ENCODE assay signal across 19 cellular contexts in the genomic region with DNA sequence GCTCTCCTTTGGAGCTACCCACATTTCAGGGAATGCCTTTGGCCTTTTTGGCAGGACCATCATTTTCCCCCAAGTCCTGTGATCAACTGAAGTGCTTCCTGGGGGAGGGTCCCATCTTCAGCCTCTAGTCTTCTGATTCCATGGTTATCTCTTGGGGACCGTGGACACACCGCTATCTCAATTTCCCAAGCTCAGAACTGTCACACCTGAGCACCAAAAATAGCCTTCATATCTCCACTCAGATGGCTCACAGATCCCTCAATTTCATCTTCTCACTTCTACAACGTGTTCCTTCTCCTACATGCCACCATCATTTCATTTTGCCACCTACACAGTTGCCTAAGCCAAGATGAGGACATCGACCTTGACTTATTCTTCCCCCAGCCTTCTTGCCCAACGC. TPM values are rescaled to one million over a fixed set of nuclear protein-coding genes. Genes with fewer than 3 reads are reported as not detected.
A peak's percentile ranks its signal among the peaks of the same experiment; 100 is the strongest.
DNase-seq lines count a peak whose midpoint lies in the region; ATAC-seq and TF ChIP-seq lines count a peak whose summit lies in the region.
"Had no signal": no experiment of that assay in that cellular context is flagged by ENCODE, and none has a peak within 500 bp of the region (broad histone marks: within the 10 kb centered on the region; RNA-seq: fewer than 3 reads in every experiment).

No MANE protein-coding gene starts in this region.

- TF ChIP-seq CTCF in neutrophil (IDR thresholded peaks at IDR 0.05) (no peak), HFFc6 (IDR thresholded peaks at IDR 0.05) (no peak)

- no peak for DNase-seq in activated naive CD4-positive, alpha-beta T cell treated with anti-CD3 and anti-CD28 coated beads, Interleukin-2, amount 50 U/mL, for 72 hours (ENCODE audit: low spot score in 2 of 2)
- no peak for DNase-seq in activated naive CD4-positive, alpha-beta T cell treated with anti-CD3 and anti-CD28 coated beads for 36 hours
- no peak for DNase-seq in HFFc6
- DNase-seq in SKM-1 treated with dmso at 0.1 percent for 144 hours (lab: John Stamatoyannopoulos, UW; ENCODE audit: unreplicated experiment), result no peak
- DNase-seq: 8988T; ACHN; CD8-positive, alpha-beta T cell; COR-L47; DMS153; GDM1; HCEC 1CT had no signal

- CTCF ChIA-PET in activated naive CD4-positive, alpha-beta T cell treated with anti-CD3 and anti-CD28 coated beads for 36 hours (lab: Charles Lee), result interaction anchor here (2.1 to 2.6 kb wide), 2 partner anchors 9 to 47 kb away, joined by 7 to 10 read pairs; no protein-coding TSS in a partner anchor

- intact Hi-C loops in activated naive CD4-positive, alpha-beta T cell treated with anti-CD3 and anti-CD28 coated beads for 36 hours (cut with micrococcal nuclease), result no loop called here

- H3K4me2 ChIP-seq in BLaER1 treated with 17β-estradiol and CSF1 and Interleukin-3, amounts not matched to agents 10 nM and 100 nM, result peak overlapping the region in 7 of 11 experiments; percentile 11 to 99 (median 56); a peak in 11 of 22 replicates

- H3K9me3 ChIP-seq in BLaER1 treated with 17β-estradiol and CSF1 and Interleukin-3, amounts not matched to agents 10 nM and 100 nM (replicated peaks in 1 of 11), result no peaks in the 10 kb centered on the region
- H3K9me3 ChIP-seq in neutrophil, result no peaks in the 10 kb centered on the region

- no peaks in the 10 kb centered on the region for H3K36me3 Mint-ChIP-seq in activated naive CD4-positive, alpha-beta T cell treated with anti-CD3 and anti-CD28 coated beads, Interleukin-2, amount 50 U/mL, for 72 hours
- H3K36me3 Mint-ChIP-seq in activated naive CD4-positive, alpha-beta T cell treated with anti-CD3 and anti-CD28 coated beads for 36 hours (ENCODE audit: low read depth), result peaks cover 2% of the 10 kb centered on the region
- H3K36me3 Mint-ChIP-seq in activated T-helper 17 cell treated with anti-CD3 and anti-CD28 coated beads, Interleukin-2, amount 50 U/mL, for 72 hours (ENCODE audit: low read depth), result peaks cover 7% of the 10 kb centered on the region
- H3K36me3 Mint-ChIP-seq in HFFc6 (ENCODE audit: low read depth), result no peaks in the 10 kb centered on the region

- no peaks in the 10 kb centered on the region for H3K27me3 Mint-ChIP-seq in activated naive CD4-positive, alpha-beta T cell treated with anti-CD3 and anti-CD28 coated beads for 36 hours (ENCODE audit: low read depth)
- H3K27me3 Mint-ChIP-seq in activated T-helper 17 cell treated with anti-CD3 and anti-CD28 coated beads, Interleukin-2, amount 50 U/mL, for 72 hours, result no peaks in the 10 kb centered on the region
- H3K27me3 Mint-ChIP-seq in HFFc6 (ENCODE audit: insufficient read depth), result no peaks in the 10 kb centered on the region
- H3K27me3 Mint-ChIP-seq: B cell had no signal

- peaks cover 83 to 100% (median 100%) of the 10 kb centered on the region in 11 experiments for H4K20me1 ChIP-seq in BLaER1 treated with 17β-estradiol and CSF1 and Interleukin-3, amounts not matched to agents 10 nM and 100 nM

- 0 out of 22 replicates have a peak overlapping the region, but pooled peaks of 1 of the 11 experiments have one; percentile 3 for H3K27ac ChIP-seq in BLaER1 treated with 17β-estradiol and CSF1 and Interleukin-3, amounts not matched to agents 10 nM and 100 nM
- H3K27ac ChIP-seq in neutrophil, result peak overlapping the region; percentile 70
- H3K27ac ChIP-seq: C4-2B had no signal

- ATAC-seq in activated naive CD4-positive, alpha-beta T cell treated with anti-CD3 and anti-CD28 coated beads, Interleukin-2, amount 50 U/mL, for 72 hours, result no peak
- ATAC-seq in activated T-helper 17 cell treated with anti-CD3 and anti-CD28 coated beads, Interleukin-2, amount 50 U/mL, for 72 hours (replicated peaks), result no peak
- no peak for ATAC-seq in HG02970 (IDR thresholded peaks at IDR 0.05; ENCODE audit: low FRiP score, unreplicated experiment)
- ATAC-seq: CD8-positive, alpha-beta T cell had no signal

- peaks cover 15 to 98% (median 78%) of the 10 kb centered on the region in 10 experiments for H3K4me1 ChIP-seq in BLaER1 treated with 17β-estradiol and CSF1 and Interleukin-3, amounts not matched to agents 10 nM and 100 nM
- H3K4me1 ChIP-seq in neutrophil (ENCODE audit: control insufficient read depth in 1 of 2, insufficient read depth in 1 of 2, low read depth in 1 of 2, low read length in 1 of 2), result peaks cover 91 to 96% of the 10 kb centered on the region in 2 experiments

- no peak overlapping the region; a peak in 1 of 20 replicates for H3K4me3 ChIP-seq in BLaER1 treated with 17β-estradiol and CSF1 and Interleukin-3, amounts not matched to agents 10 nM and 100 nM
- peak overlapping the region in 1 of 2 experiments; percentile 18 for H3K4me3 ChIP-seq in neutrophil (ENCODE audit: low read depth in 1 of 2, low read length in 1 of 2)

- no peak overlapping the region for H3K4me3 Mint-ChIP-seq in activated naive CD4-positive, alpha-beta T cell treated with anti-CD3 and anti-CD28 coated beads for 36 hours
- no peak overlapping the region for H3K4me3 Mint-ChIP-seq in activated T-helper 17 cell treated with anti-CD3 and anti-CD28 coated beads, Interleukin-2, amount 50 U/mL, for 72 hours
- no peak overlapping the region for H3K4me3 Mint-ChIP-seq in HFFc6
- H3K4me3 Mint-ChIP-seq: B cell; CD8-positive, alpha-beta T cell had no signal

- H3K27me3 ChIP-seq in BLaER1 treated with 17β-estradiol and CSF1 and Interleukin-3, amounts not matched to agents 10 nM and 100 nM, result no peaks in the 10 kb centered on the region
- no peaks in the 10 kb centered on the region for H3K27me3 ChIP-seq in neutrophil

- peaks cover 21 to 92% (median 78%) of the 10 kb centered on the region in 11 experiments for H3K36me3 ChIP-seq in BLaER1 treated with 17β-estradiol and CSF1 and Interleukin-3, amounts not matched to agents 10 nM and 100 nM
- peaks cover 25% of the 10 kb centered on the region for H3K36me3 ChIP-seq in neutrophil

- peak overlapping the region in 2 of 11 experiments; percentile 17 to 55; a peak in 2 of 22 replicates for H3K9ac ChIP-seq in BLaER1 treated with 17β-estradiol and CSF1 and Interleukin-3, amounts not matched to agents 10 nM and 100 nM

- no peaks in the 10 kb centered on the region for H3K9me3 Mint-ChIP-seq in activated naive CD4-positive, alpha-beta T cell treated with anti-CD3 and anti-CD28 coated beads, Interleukin-2, amount 50 U/mL, for 72 hours
- H3K9me3 Mint-ChIP-seq in activated naive CD4-positive, alpha-beta T cell treated with anti-CD3 and anti-CD28 coated beads for 36 hours, result no peaks in the 10 kb centered on the region
- no peaks in the 10 kb centered on the region for H3K9me3 Mint-ChIP-seq in activated T-helper 17 cell treated with anti-CD3 and anti-CD28 coated beads, Interleukin-2, amount 50 U/mL, for 72 hours
- H3K9me3 Mint-ChIP-seq in HFFc6, result no peaks in the 10 kb centered on the region
- H3K9me3 Mint-ChIP-seq: CD8-positive, alpha-beta T cell had no signal

- peak overlapping the region; percentile 3 to 7 for H3K27ac Mint-ChIP-seq in activated naive CD4-positive, alpha-beta T cell treated with anti-CD3 and anti-CD28 coated beads, Interleukin-2, amount 50 U/mL, for 72 hours
- no peak overlapping the region for H3K27ac Mint-ChIP-seq in activated naive CD4-positive, alpha-beta T cell treated with anti-CD3 and anti-CD28 coated beads for 36 hours
- H3K27ac Mint-ChIP-seq in activated T-helper 17 cell treated with anti-CD3 and anti-CD28 coated beads, Interleukin-2, amount 50 U/mL, for 72 hours, result peak overlapping the region; percentile 61
- no peak overlapping the region for H3K27ac Mint-ChIP-seq in HFFc6
- H3K27ac Mint-ChIP-seq: B cell; CD8-positive, alpha-beta T cell had no signal

- H3K4me1 Mint-ChIP-seq in activated naive CD4-positive, alpha-beta T cell treated with anti-CD3 and anti-CD28 coated beads for 36 hours (ENCODE audit: low read depth), result peaks cover 45% of the 10 kb centered on the region
- peaks cover 30% of the 10 kb centered on the region for H3K4me1 Mint-ChIP-seq in activated T-helper 17 cell treated with anti-CD3 and anti-CD28 coated beads, Interleukin-2, amount 50 U/mL, for 72 hours
- H3K4me1 Mint-ChIP-seq in HFFc6 (ENCODE audit: low read depth), result peaks cover 53% of the 10 kb centered on the region

RNA-seq across cellular contexts. Expression of a gene that starts 6.4 kb away (rescaled TPM):
- 10 to 100 TPM; 20.4 to 22.5 TPM for total RNA-seq in activated naive CD4-positive, alpha-beta T cell treated with anti-CD3 and anti-CD28 coated beads, Interleukin-2, amount 50 U/mL, for 72 hours
- 10 to 100 TPM; 11.9 to 15.3 TPM for total RNA-seq in activated naive CD4-positive, alpha-beta T cell treated with anti-CD3 and anti-CD28 coated beads for 36 hours
- total RNA-seq in activated T-helper 17 cell treated with anti-CD3 and anti-CD28 coated beads, Interleukin-2, amount 50 U/mL, for 72 hours, result 10 to 100 TPM; 20.6 to 42.1 TPM
- total RNA-seq in HFFc6 (2021; fragmentation: NEBNext Ultra II Directional; extraction: Animal tissue kit (Norgen Biotek cat#: 25700)), result 100 to 1,000 TPM; 102 to 130 (median 118) TPM

RNA-seq across cellular contexts. Expression of a gene that starts 8.8 kb away (rescaled TPM):
- under 1 TPM in 1 of 2 donors, not detected in 1; 0.64 TPM for total RNA-seq in activated naive CD4-positive, alpha-beta T cell treated with anti-CD3 and anti-CD28 coated beads, Interleukin-2, amount 50 U/mL, for 72 hours
- total RNA-seq in activated naive CD4-positive, alpha-beta T cell treated with anti-CD3 and anti-CD28 coated beads for 36 hours, result not detected
- not detected for total RNA-seq in activated T-helper 17 cell treated with anti-CD3 and anti-CD28 coated beads, Interleukin-2, amount 50 U/mL, for 72 hours
- not detected for total RNA-seq in HFFc6 (2021; fragmentation: NEBNext Ultra II Directional; extraction: Animal tissue kit (Norgen Biotek cat#: 25700))
- total RNA-seq: B cell; CD8-positive, alpha-beta T cell; H4; HT1080 had no signal

RNA-seq across cellular contexts. Expression of a gene that starts 43.6 kb away (rescaled TPM):
- 1 to 10 TPM; 1.3 to 2.7 TPM for total RNA-seq in activated naive CD4-positive, alpha-beta T cell treated with anti-CD3 and anti-CD28 coated beads, Interleukin-2, amount 50 U/mL, for 72 hours
- total RNA-seq in activated naive CD4-positive, alpha-beta T cell treated with anti-CD3 and anti-CD28 coated beads for 36 hours, result 1 to 10 TPM in 1 of 2 experiments, under 1 TPM in 1; 0.86 to 1.1 TPM
- total RNA-seq in activated T-helper 17 cell treated with anti-CD3 and anti-CD28 coated beads, Interleukin-2, amount 50 U/mL, for 72 hours, result 1 to 10 TPM in 1 of 2 donors, under 1 TPM in 1; 0.21 to 1.4 TPM
- not detected for total RNA-seq in HFFc6 (2021; fragmentation: NEBNext Ultra II Directional; extraction: Animal tissue kit (Norgen Biotek cat#: 25700))
- total RNA-seq: B cell; CD8-positive, alpha-beta T cell had no signal

RNA-seq across cellular contexts. Expression of a gene that starts 54.1 kb away (rescaled TPM):
- 10 to 100 TPM; 34.1 to 41.4 TPM for total RNA-seq in activated naive CD4-positive, alpha-beta T cell treated with anti-CD3 and anti-CD28 coated beads, Interleukin-2, amount 50 U/mL, for 72 hours
- 10 to 100 TPM; 34.2 to 41.9 TPM for total RNA-seq in activated naive CD4-positive, alpha-beta T cell treated with anti-CD3 and anti-CD28 coated beads for 36 hours
- 10 to 100 TPM; 30.4 to 57.0 TPM for total RNA-seq in activated T-helper 17 cell treated with anti-CD3 and anti-CD28 coated beads, Interleukin-2, amount 50 U/mL, for 72 hours
- total RNA-seq in HFFc6 (2021; fragmentation: NEBNext Ultra II Directional; extraction: Animal tissue kit (Norgen Biotek cat#: 25700)), result 100 to 1,000 TPM in 1 of 6 experiments, 10 to 100 TPM in 5; 72.2 to 101 (median 82.9) TPM

RNA-seq across cellular contexts. Expression of a gene that starts 58.3 kb away (rescaled TPM):
- total RNA-seq in activated naive CD4-positive, alpha-beta T cell treated with anti-CD3 and anti-CD28 coated beads, Interleukin-2, amount 50 U/mL, for 72 hours, result 1 to 10 TPM in 1 of 2 donors, under 1 TPM in 1; 0.23 to 2.4 TPM
- total RNA-seq in activated naive CD4-positive, alpha-beta T cell treated with anti-CD3 and anti-CD28 coated beads for 36 hours, result under 1 TPM; 0.12 to 0.32 TPM
- total RNA-seq in activated T-helper 17 cell treated with anti-CD3 and anti-CD28 coated beads, Interleukin-2, amount 50 U/mL, for 72 hours, result under 1 TPM; 0.52 to 0.74 TPM
- total RNA-seq in HFFc6 (2021; fragmentation: NEBNext Ultra II Directional; extraction: Animal tissue kit (Norgen Biotek cat#: 25700)), result 1 to 10 TPM; 2.1 to 5.4 (median 2.8) TPM
- total RNA-seq: CD8-positive, alpha-beta T cell had no signal

Comparison
In these comparisons a context has a peak if more than half of its experiments do, and no peak if none do; other contexts are left out.
1. H3K27ac Mint-ChIP-seq: peak in activated naive CD4-positive, alpha-beta T cell treated with anti-CD3 and anti-CD28 coated beads, Interleukin-2, amount 50 U/mL, for 72 hours (2 of 2) and activated T-helper 17 cell treated with anti-CD3 and anti-CD28 coated beads, Interleukin-2, amount 50 U/mL, for 72 hours (single experiment); none in activated naive CD4-positive, alpha-beta T cell treated with anti-CD3 and anti-CD28 coated beads for 36 hours (single experiment) and HFFc6 (single experiment).